Comparison of ENCODE assay signal across 9 cellular contexts in genomic region chr13:21435710-21436151, GRCh38. TPM values are rescaled to one million over a fixed set of nuclear protein-coding genes. Genes with fewer than 3 reads are reported as not detected.
DNase-seq lines count a peak whose midpoint lies in the region; ATAC-seq and TF ChIP-seq lines count a peak whose summit lies in the region.
"Had no signal": no experiment of that assay in that cellular context is flagged by ENCODE, and none has a peak within 500 bp of the region (broad histone marks: within the 10 kb centered on the region; RNA-seq: fewer than 3 reads in every experiment).

No MANE protein-coding gene starts in this region.

- peaks cover 11% of the 10 kb centered on the region for H3K9me3 Mint-ChIP-seq in activated B cell treated with CpG ODN at 0.5 μM for 24 hours

- H3K36me3 ChIP-seq in thoracic aorta, result no peaks in the 10 kb centered on the region
- H3K36me3 ChIP-seq: ovary had no signal

- POLR2A ChIA-PET in activated B cell treated with CpG ODN at 0.5 μM for 24 hours (lab: Charles Lee), result interaction anchor here (0.6 to 3.0 kb wide), 5 partner anchors 18 to 259 kb away, joined by 3 to 35 read pairs (median 3); partner anchors contain the start of genes MRPL57, SKA3 and ZDHHC20

- H3K27me3 Mint-ChIP-seq in activated B cell treated with CpG ODN at 0.5 μM for 24 hours, result no peaks in the 10 kb centered on the region

- intact Hi-C loops in activated B cell treated with CpG ODN at 0.5 μM for 24 hours (cut with micrococcal nuclease), result loop anchor here (1.0 to 10.0 kb wide), 6 partner anchors 15 to 891 kb away; partner anchors contain the start of genes EEF1AKMT1 and MICU2

- H3K4me3 ChIP-seq in thoracic aorta, result peak overlapping the region; percentile 1
- H3K4me3 ChIP-seq: ovary had no signal

- peaks cover 11% of the 10 kb centered on the region for H3K9me3 ChIP-seq in thoracic aorta
- H3K9me3 ChIP-seq: ovary had no signal

- CTCF ChIA-PET in activated B cell treated with CpG ODN at 0.5 μM for 24 hours (lab: Charles Lee), result interaction anchor here (0.6 to 0.9 kb wide), 2 partner anchors 41 to 582 kb away, joined by 3 to 4 read pairs; no protein-coding TSS in a partner anchor

- H3K27ac ChIP-seq in thoracic aorta, result no peak overlapping the region
- H3K27ac ChIP-seq: ovary had no signal

- no peak for TF ChIP-seq CTCF in activated B cell treated with CpG ODN at 0.5 μM for 24 hours (IDR thresholded peaks at IDR 0.05)
- TF ChIP-seq CTCF in thoracic aorta (IDR thresholded peaks at IDR 0.05), result no peak

- H3K36me3 Mint-ChIP-seq in activated B cell treated with CpG ODN at 0.5 μM for 24 hours (ENCODE audit: low read depth), result peaks cover 23% of the 10 kb centered on the region

- H3K27me3 ChIP-seq in thoracic aorta (replicated peaks; ENCODE audit: insufficient read depth), result no peaks in the 10 kb centered on the region
- H3K27me3 ChIP-seq: ovary had no signal

- peak; percentile 97 for ATAC-seq in GM19463 (IDR thresholded peaks at IDR 0.05; ENCODE audit: unreplicated experiment)
- ATAC-seq in HG03558 (IDR thresholded peaks at IDR 0.05; ENCODE audit: extremely low read depth, unreplicated experiment), result peak; percentile 95
- peak; percentile 99 for ATAC-seq in activated B cell treated with CpG ODN at 0.5 μM for 24 hours (ENCODE audit: low read depth)
- ATAC-seq in thoracic aorta (ENCODE audit: insufficient number of reproducible peaks, low FRiP score, low read depth), result no peak

- peaks cover 48% of the 10 kb centered on the region for H3K4me1 Mint-ChIP-seq in activated B cell treated with CpG ODN at 0.5 μM for 24 hours

- DNase-seq in CD1c-positive myeloid dendritic cell (ENCODE audit: extremely low spot score) (peak; percentile 88), activated B cell treated with CpG ODN at 0.5 μM for 24 hours (peak; percentile 36), dermis blood vessel endothelial cell (peak; percentile 93), mucosa of gallbladder (ENCODE audit: low spot score) (peak; percentile 78), thoracic aorta (ENCODE audit: low spot score) (peak; percentile 13), NCI-H774 (lab: John Stamatoyannopoulos, UW) (no peak)

- H3K4me1 ChIP-seq in thoracic aorta (ENCODE audit: control insufficient read depth in 1 of 2, low read depth in 2 of 2), result peaks cover 0 to 4% of the 10 kb centered on the region in 2 donors

- peak overlapping the region; percentile 93 for H3K27ac Mint-ChIP-seq in activated B cell treated with CpG ODN at 0.5 μM for 24 hours

- peak overlapping the region; percentile 67 for H3K4me3 Mint-ChIP-seq in activated B cell treated with CpG ODN at 0.5 μM for 24 hours

RNA-seq across cellular contexts. Expression of gene ZDHHC20, which starts 23.4 kb away (rescaled TPM):
- total RNA-seq in activated B cell treated with CpG ODN at 0.5 μM for 24 hours, result 45.0 and 49.2 TPM in 2 replicates
- total RNA-seq in dermis blood vessel endothelial cell, result 110 and 123 TPM in 2 replicates
- total RNA-seq in mucosa of gallbladder, result 76.2 TPM
- total RNA-seq in thoracic aorta, result 10 to 100 TPM; 70.3 to 80.7 TPM
